ENCODE assay signal across 9 cellular contexts in the genomic region with DNA sequence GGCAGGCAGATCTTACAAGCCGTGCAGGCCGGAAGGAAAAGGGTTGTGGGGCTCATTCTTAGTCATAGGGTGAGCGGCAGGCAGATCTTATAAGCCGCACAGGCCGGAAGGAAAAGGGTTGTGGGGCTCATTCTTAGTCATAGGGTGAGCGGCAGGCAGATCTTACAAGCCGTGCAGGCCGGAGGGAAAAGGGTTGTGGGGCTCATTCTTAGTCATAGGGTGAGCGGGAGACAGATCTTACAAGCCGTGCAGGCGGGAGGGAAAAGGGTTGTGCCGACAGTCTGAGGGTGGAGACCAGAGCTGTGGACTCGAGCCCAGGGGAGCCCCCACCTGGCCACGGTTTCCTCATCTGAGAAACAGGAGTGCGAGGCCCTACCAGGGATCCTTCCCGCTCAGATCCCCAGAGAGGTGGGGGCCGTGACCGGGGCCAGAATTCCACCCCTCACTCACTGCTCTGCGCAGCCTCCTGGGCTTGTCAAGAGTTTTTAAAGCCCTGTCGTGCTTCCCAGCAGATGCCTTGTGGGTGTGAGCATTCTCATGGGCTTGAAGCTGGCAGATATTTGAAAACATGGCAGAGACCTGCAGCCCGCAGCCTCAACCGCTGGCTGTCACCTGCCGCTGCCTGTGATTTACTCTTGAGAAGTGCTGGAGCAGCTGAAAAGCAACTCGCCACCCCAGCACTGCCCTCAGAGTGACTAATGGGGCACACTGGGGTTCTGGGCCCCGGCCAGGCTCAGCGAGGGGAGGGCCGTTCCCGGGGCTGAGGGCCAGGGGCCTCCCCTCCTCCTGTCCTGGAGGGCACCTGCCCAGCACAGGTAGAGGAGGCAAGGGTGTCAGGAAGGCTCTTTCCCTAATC. TPM values are rescaled to one million over a fixed set of nuclear protein-coding genes. Genes with fewer than 3 reads are reported as not detected.
DNase-seq lines count a peak whose midpoint lies in the region; ATAC-seq and TF ChIP-seq lines count a peak whose summit lies in the region.
"Had no signal": no experiment of that assay in that cellular context is flagged by ENCODE, and none has a peak within 500 bp of the region (broad histone marks: within the 10 kb centered on the region; RNA-seq: fewer than 3 reads in every experiment).

No MANE protein-coding gene starts in this region.

- H3K27ac ChIP-seq in Peyer's patch: peak overlapping the region; percentile 61 to 80 (median 70)
- H3K27ac ChIP-seq in testis: no peak overlapping the region
- H3K27ac ChIP-seq: cardiac muscle cell had no signal

- H3K36me3 ChIP-seq in Peyer's patch (no peaks in the 10 kb centered on the region), testis (ENCODE audit: low read depth, missing control alignments) (no peaks in the 10 kb centered on the region)
- H3K36me3 ChIP-seq: cardiac muscle cell had no signal

- H3K4me1 ChIP-seq in Peyer's patch: peaks cover 0 to 20% (median 6%) of the 10 kb centered on the region in 4 donors
- H3K4me1 ChIP-seq in testis: no peaks in the 10 kb centered on the region

- H3K27me3 ChIP-seq in Peyer's patch: no peaks in the 10 kb centered on the region
- H3K27me3 ChIP-seq in testis: no peaks in the 10 kb centered on the region
- H3K27me3 ChIP-seq: cardiac muscle cell had no signal

- 69 to 81% methylated on average over 19 to 28 of the region's 28 CpGs for WGBS in testis, 2 donors

- H3K4me3 ChIP-seq in Peyer's patch (peak overlapping the region; percentile 8 to 33 (median 24)), testis (no peak overlapping the region)
- H3K4me3 ChIP-seq: cardiac muscle cell had no signal

- ATAC-seq in GM18499 (IDR thresholded peaks at IDR 0.05; ENCODE audit: insufficient read depth, unreplicated experiment) (peak; percentile 52), HG02943 (IDR thresholded peaks at IDR 0.05; ENCODE audit: low read depth, unreplicated experiment) (peak; percentile 69), Right ventricle myocardium inferior (peak; percentile 20)

- intact Hi-C loops in Right ventricle myocardium inferior (cut with DNase I): no loop called here
- intact Hi-C loops in testis (cut with DNase I; ENCODE audit: low total_unique reads): no loop called here

- TF ChIP-seq POLR2A in Peyer's patch (IDR thresholded peaks at IDR 0.05) (no peak), testis (IDR thresholded peaks at IDR 0.05) (no peak)

- DNase-seq in Peyer's patch (peak; percentile 48 to 87 (median 59)), activated T-helper 1 cell treated with Interleukin-2 at 50 U/mL for 16 hours (ENCODE audit: low read depth) (peak; percentile 77), Right ventricle myocardium inferior (ENCODE audit: missing footprints) (peak; percentile 66), testis (no peak), COLO829 (ENCODE audit: low spot score) (no peak)
- DNase-seq in stimulated activated CD4-positive, alpha-beta T cell treated with anti-CD3 and anti-CD28 coated beads, Interleukin-1b, Interleukin-23, amount 100 ng/mL, for 24 hours (ENCODE audit: low read depth in 4 of 4, low spot score in 1 of 4): peak; percentile 41 to 74 (median 56)

- H3K9me3 ChIP-seq in Peyer's patch (no peaks in the 10 kb centered on the region), testis (no peaks in the 10 kb centered on the region)

- TF ChIP-seq CTCF in Peyer's patch (IDR thresholded peaks at IDR 0.05) (no peak), testis (IDR thresholded peaks at IDR 0.05) (no peak)

RNA-seq across cellular contexts. Expression of gene NTSR1, which starts 31.9 kb away (rescaled TPM):
- total RNA-seq in Peyer's patch (under 1 TPM in 1 of 4 donors, not detected in 3; 0.76 TPM), Right ventricle myocardium inferior (not detected), testis (1 to 10 TPM in 1 of 2 donors, under 1 TPM in 1; 0.81 to 1.3 TPM)
- polyA plus RNA-seq in testis (ENCODE audit: insufficient read depth, low read depth, low replicate concordance): 0.41 TPM
- polyA plus RNA-seq: cardiac muscle cell had no signal

RNA-seq across cellular contexts. Expression of gene MRGBP, which starts 55.8 kb away (rescaled TPM):
- total RNA-seq in Peyer's patch (10 to 100 TPM; 11.6 to 15.4 (median 13.3) TPM), Right ventricle myocardium inferior (10.0 TPM), testis (10 to 100 TPM; 52.5 to 56.7 TPM)
- polyA plus RNA-seq in testis (ENCODE audit: insufficient read depth, low read depth, low replicate concordance): 98.3 TPM

Comparison
In these comparisons a context has a peak if more than half of its experiments do, and no peak if none do; other contexts are left out.
1. DNase-seq: peak in Peyer's patch (3 of 3), activated T-helper 1 cell treated with Interleukin-2 at 50 U/mL for 16 hours (single experiment), Right ventricle myocardium inferior (single experiment) and stimulated activated CD4-positive, alpha-beta T cell treated with anti-CD3 and anti-CD28 coated beads, Interleukin-1b, Interleukin-23, amount 100 ng/mL, for 24 hours (4 of 4); none in testis (single experiment) and COLO829 (single experiment).
2. H3K27ac ChIP-seq: peak in Peyer's patch (4 of 4); none in testis (0 of 2).
3. H3K4me3 ChIP-seq: peak in Peyer's patch (4 of 4); none in testis (0 of 2).
4. Peak in every context shown above with its lines, with median percentiles within 50 percentile points of each other: ATAC-seq.